12 cellular contexts compared by ENCODE assay signal in genomic region chr17:419073-419735, GRCh38. TPM values are rescaled to one million over a fixed set of nuclear protein-coding genes. Genes with fewer than 3 reads are reported as not detected.
DNase-seq lines count a peak whose midpoint lies in the region; ATAC-seq and TF ChIP-seq lines count a peak whose summit lies in the region.
"Had no signal": no experiment of that assay in that cellular context is flagged by ENCODE, and none has a peak within 500 bp of the region (broad histone marks: within the 10 kb centered on the region; RNA-seq: fewer than 3 reads in every experiment).

No MANE protein-coding gene starts in this region.

- no peak overlapping the region for H3K18ac ChIP-seq in trophoblast cell (ENCODE audit: low read length)

- peaks cover 61% of the 10 kb centered on the region for H3K4me1 Mint-ChIP-seq in activated T-cell treated with anti-CD3 and anti-CD28 coated beads, Interleukin-2, amount 50 U/mL, for 4 hours (ENCODE audit: low read depth)
- H3K4me1 Mint-ChIP-seq in activated naive CD8-positive, alpha-beta T cell treated with anti-CD3 and anti-CD28 coated beads for 36 hours: peaks cover 61% of the 10 kb centered on the region
- peaks cover 60% of the 10 kb centered on the region for H3K4me1 Mint-ChIP-seq in stimulated activated effector memory CD8-positive, alpha-beta T cell treated with anti-CD3 and anti-CD28 coated beads, Interleukin-12 subunit alpha, Interleukin-12 subunit beta, amount 100 ng/mL, for 72 hours
- H3K4me1 Mint-ChIP-seq in endodermal cell: peaks cover 20% of the 10 kb centered on the region
- H3K4me1 Mint-ChIP-seq: brain had no signal

- H2BK5ac ChIP-seq in trophoblast cell (ENCODE audit: low read depth, low read length, poor library complexity): no peak overlapping the region

- ATAC-seq in activated T-cell treated with anti-CD3 and anti-CD28 coated beads, Interleukin-2, amount 50 U/mL, for 4 hours: no peak
- ATAC-seq in stimulated activated effector memory CD8-positive, alpha-beta T cell treated with anti-CD3 and anti-CD28 coated beads, Interleukin-12 subunit alpha, Interleukin-12 subunit beta, amount 100 ng/mL, for 72 hours: no peak
- no peak for ATAC-seq in HG02798 (IDR thresholded peaks at IDR 0.05; ENCODE audit: poor library complexity, unreplicated experiment)
- ATAC-seq: A549 had no signal

- H2BK12ac ChIP-seq in trophoblast cell (ENCODE audit: low read length): no peak overlapping the region

- no peak overlapping the region for H4K8ac ChIP-seq in trophoblast cell (ENCODE audit: low read depth, low read length)

- no peak overlapping the region for H4K91ac ChIP-seq in trophoblast cell (ENCODE audit: low read depth, low read length)

- DNase-seq in activated T-cell treated with anti-CD3 and anti-CD28 coated beads, Interleukin-2, amount 50 U/mL, for 1 hour: peak; percentile 51
- no peak for DNase-seq in activated T-cell treated with anti-CD3 and anti-CD28 coated beads, Interleukin-2, amount 50 U/mL, for 4 hours
- DNase-seq in T-helper 2 cell (peak in 3 of 5 experiments; percentile 49 to 79 (median 54)), trophoblast cell (no peak), endodermal cell (no peak)
- DNase-seq in activated naive CD8-positive, alpha-beta T cell treated with anti-CD3 and anti-CD28 coated beads for 36 hours: peak; percentile 51
- DNase-seq in stimulated activated effector memory CD8-positive, alpha-beta T cell treated with anti-CD3 and anti-CD28 coated beads, Interleukin-12 subunit alpha, Interleukin-12 subunit beta, amount 100 ng/mL, for 72 hours (ENCODE audit: low spot score in 2 of 2): no peak
- DNase-seq: NCI-H510A treated with DMSO at 0.1 percent for 48 hours, substantia nigra had no signal

- peaks cover 1% of the 10 kb centered on the region for H3K36me3 Mint-ChIP-seq in activated T-cell treated with anti-CD3 and anti-CD28 coated beads, Interleukin-2, amount 50 U/mL, for 4 hours (ENCODE audit: insufficient read depth)
- peaks cover 9% of the 10 kb centered on the region for H3K36me3 Mint-ChIP-seq in activated naive CD8-positive, alpha-beta T cell treated with anti-CD3 and anti-CD28 coated beads for 36 hours
- peaks cover 12% of the 10 kb centered on the region for H3K36me3 Mint-ChIP-seq in stimulated activated effector memory CD8-positive, alpha-beta T cell treated with anti-CD3 and anti-CD28 coated beads, Interleukin-12 subunit alpha, Interleukin-12 subunit beta, amount 100 ng/mL, for 72 hours
- peaks cover under 1% of the 10 kb centered on the region for H3K36me3 Mint-ChIP-seq in endodermal cell (ENCODE audit: low read depth)

- H2AK5ac ChIP-seq in trophoblast cell (ENCODE audit: low read length): no peak overlapping the region

- H3K9ac ChIP-seq in trophoblast cell (ENCODE audit: low read length) (no peak overlapping the region), endodermal cell (ENCODE audit: extremely low read depth, low read length, poor library complexity, severe bottlenecking) (no peak overlapping the region)

- H3K9me3 ChIP-seq in trophoblast cell (ENCODE audit: insufficient read depth, low read depth, low read length) (peaks cover 2% of the 10 kb centered on the region), endodermal cell (ENCODE audit: control insufficient read depth, low read length) (peaks cover 5% of the 10 kb centered on the region)
- H3K9me3 ChIP-seq: A549 had no signal

- no peak overlapping the region for H3K23ac ChIP-seq in trophoblast cell (ENCODE audit: low read length)

- no peak overlapping the region for H2BK120ac ChIP-seq in trophoblast cell (ENCODE audit: insufficient read depth, low read length, poor library complexity)

- H3K4ac ChIP-seq in trophoblast cell (ENCODE audit: low read depth, low read length): no peak overlapping the region

- H3K79me1 ChIP-seq in trophoblast cell (ENCODE audit: low read length): no peaks in the 10 kb centered on the region

- H3K4me2 ChIP-seq in trophoblast cell (ENCODE audit: low read length): no peak overlapping the region
- H3K4me2 ChIP-seq: A549 had no signal

- H2AFZ ChIP-seq in trophoblast cell (ENCODE audit: insufficient read depth, low read length, poor library complexity): no peak overlapping the region

- H3K4me1 ChIP-seq in trophoblast cell (ENCODE audit: control insufficient read depth in 1 of 2, insufficient read depth in 2 of 2, low read length in 2 of 2): no peaks in the 10 kb centered on the region
- H3K4me1 ChIP-seq in endodermal cell (ENCODE audit: control insufficient read depth, insufficient read depth, low read length): peaks cover 3% of the 10 kb centered on the region
- H3K4me1 ChIP-seq: A549 had no signal

- no peak overlapping the region for H3K4me3 Mint-ChIP-seq in activated T-cell treated with anti-CD3 and anti-CD28 coated beads, Interleukin-2, amount 50 U/mL, for 4 hours
- no peak overlapping the region for H3K4me3 Mint-ChIP-seq in activated naive CD8-positive, alpha-beta T cell treated with anti-CD3 and anti-CD28 coated beads for 36 hours
- H3K4me3 Mint-ChIP-seq in stimulated activated effector memory CD8-positive, alpha-beta T cell treated with anti-CD3 and anti-CD28 coated beads, Interleukin-12 subunit alpha, Interleukin-12 subunit beta, amount 100 ng/mL, for 72 hours: peak overlapping the region; percentile 21
- no peak overlapping the region for H3K4me3 Mint-ChIP-seq in endodermal cell
- H3K4me3 Mint-ChIP-seq: brain had no signal

- H3K4me3 ChIP-seq in trophoblast cell (ENCODE audit: low read depth, low read length): no peak overlapping the region
- H3K4me3 ChIP-seq in endodermal cell (ENCODE audit: low read length): no peak overlapping the region
- H3K4me3 ChIP-seq: A549 had no signal

- no peaks in the 10 kb centered on the region for H3K27me3 Mint-ChIP-seq in activated T-cell treated with anti-CD3 and anti-CD28 coated beads, Interleukin-2, amount 50 U/mL, for 4 hours (ENCODE audit: low read depth)
- no peaks in the 10 kb centered on the region for H3K27me3 Mint-ChIP-seq in activated naive CD8-positive, alpha-beta T cell treated with anti-CD3 and anti-CD28 coated beads for 36 hours
- H3K27me3 Mint-ChIP-seq in endodermal cell (ENCODE audit: insufficient read depth): peaks cover 3% of the 10 kb centered on the region

- H3K14ac ChIP-seq in trophoblast cell (ENCODE audit: low read length): no peak overlapping the region

- no peaks in the 10 kb centered on the region for H3K79me2 ChIP-seq in trophoblast cell (ENCODE audit: control insufficient read depth, insufficient read depth, low read length, poor library complexity)

- H3K36me3 ChIP-seq in trophoblast cell (ENCODE audit: control insufficient read depth in 1 of 2, insufficient read depth in 2 of 2, low read length in 2 of 2) (no peaks in the 10 kb centered on the region), endodermal cell (ENCODE audit: control insufficient read depth, insufficient read depth, low read length) (peaks cover 6% of the 10 kb centered on the region)

- no peak overlapping the region for H4K12ac ChIP-seq in trophoblast cell (ENCODE audit: low read depth, low read length)

- WGBS in trophoblast cell (ENCODE audit: extremely low coverage, insufficient coverage, insufficient read length): no CpG with 5 or more reads among the region's 13 CpGs
- WGBS in endodermal cell (ENCODE audit: insufficient coverage in 1 of 2, insufficient read length in 1 of 2), 2 experiments: 91 to 94% methylated on average over 12 to 13 of the region's 13 CpGs

- H3K9me3 Mint-ChIP-seq in activated T-cell treated with anti-CD3 and anti-CD28 coated beads, Interleukin-2, amount 50 U/mL, for 4 hours: no peaks in the 10 kb centered on the region
- no peaks in the 10 kb centered on the region for H3K9me3 Mint-ChIP-seq in activated naive CD8-positive, alpha-beta T cell treated with anti-CD3 and anti-CD28 coated beads for 36 hours
- no peaks in the 10 kb centered on the region for H3K9me3 Mint-ChIP-seq in stimulated activated effector memory CD8-positive, alpha-beta T cell treated with anti-CD3 and anti-CD28 coated beads, Interleukin-12 subunit alpha, Interleukin-12 subunit beta, amount 100 ng/mL, for 72 hours
- H3K9me3 Mint-ChIP-seq in endodermal cell: peaks cover 1% of the 10 kb centered on the region
- H3K9me3 Mint-ChIP-seq: brain had no signal

- TF ChIP-seq CTCF in endodermal cell (conservative IDR thresholded peaks at IDR 0.05): no peak

- no peak overlapping the region for H3K27ac ChIP-seq in trophoblast cell (ENCODE audit: low read depth, low read length)
- no peak overlapping the region for H3K27ac ChIP-seq in endodermal cell (ENCODE audit: low read depth, low read length)
- H3K27ac ChIP-seq: A549 had no signal

- H3K27ac Mint-ChIP-seq in activated naive CD8-positive, alpha-beta T cell treated with anti-CD3 and anti-CD28 coated beads for 36 hours: peak overlapping the region; percentile 30
- peak overlapping the region; percentile 87 for H3K27ac Mint-ChIP-seq in stimulated activated effector memory CD8-positive, alpha-beta T cell treated with anti-CD3 and anti-CD28 coated beads, Interleukin-12 subunit alpha, Interleukin-12 subunit beta, amount 100 ng/mL, for 72 hours
- no peak overlapping the region for H3K27ac Mint-ChIP-seq in endodermal cell
- H3K27ac Mint-ChIP-seq: brain had no signal

- H3K27me3 ChIP-seq in trophoblast cell (ENCODE audit: insufficient read depth, low read length) (no peaks in the 10 kb centered on the region), endodermal cell (ENCODE audit: control insufficient read depth, insufficient read depth, low read length, poor library complexity, severe bottlenecking) (no peaks in the 10 kb centered on the region)

RNA-seq across cellular contexts. Expression of gene RFLNB, which starts 26.5 kb away (rescaled TPM):
- total RNA-seq in activated T-cell treated with anti-CD3 and anti-CD28 coated beads, Interleukin-2, amount 50 U/mL, for 4 hours: 10 to 100 TPM; 12.4 to 23.1 (median 15.7) TPM
- total RNA-seq in activated naive CD8-positive, alpha-beta T cell treated with anti-CD3 and anti-CD28 coated beads for 36 hours: 10 to 100 TPM; 37.3 to 38.4 TPM
- 15.5 and 17.3 TPM in 2 replicates for polyA plus RNA-seq in trophoblast cell (2013)
- 10 to 100 TPM in 1 of 2 donors, 1 to 10 TPM in 1; 8.3 to 11.0 TPM for total RNA-seq in endodermal cell
- polyA plus RNA-seq in endodermal cell (2013, experiment 1 of 2): 6.8 TPM
- 7.6 TPM for polyA plus RNA-seq in endodermal cell (2013, experiment 2 of 2)

Comparison
In these comparisons a context has a peak if more than half of its experiments do, and no peak if none do; other contexts are left out.
1. DNase-seq: peak in activated T-cell treated with anti-CD3 and anti-CD28 coated beads, Interleukin-2, amount 50 U/mL, for 1 hour (single experiment), T-helper 2 cell (3 of 5) and activated naive CD8-positive, alpha-beta T cell treated with anti-CD3 and anti-CD28 coated beads for 36 hours (single experiment); none in activated T-cell treated with anti-CD3 and anti-CD28 coated beads, Interleukin-2, amount 50 U/mL, for 4 hours (single experiment), stimulated activated effector memory CD8-positive, alpha-beta T cell treated with anti-CD3 and anti-CD28 coated beads, Interleukin-12 subunit alpha, Interleukin-12 subunit beta, amount 100 ng/mL, for 72 hours (0 of 2), trophoblast cell (0 of 2) and endodermal cell (single experiment).